Comparison of ENCODE assay signal across 1 cellular context in the genomic region with DNA sequence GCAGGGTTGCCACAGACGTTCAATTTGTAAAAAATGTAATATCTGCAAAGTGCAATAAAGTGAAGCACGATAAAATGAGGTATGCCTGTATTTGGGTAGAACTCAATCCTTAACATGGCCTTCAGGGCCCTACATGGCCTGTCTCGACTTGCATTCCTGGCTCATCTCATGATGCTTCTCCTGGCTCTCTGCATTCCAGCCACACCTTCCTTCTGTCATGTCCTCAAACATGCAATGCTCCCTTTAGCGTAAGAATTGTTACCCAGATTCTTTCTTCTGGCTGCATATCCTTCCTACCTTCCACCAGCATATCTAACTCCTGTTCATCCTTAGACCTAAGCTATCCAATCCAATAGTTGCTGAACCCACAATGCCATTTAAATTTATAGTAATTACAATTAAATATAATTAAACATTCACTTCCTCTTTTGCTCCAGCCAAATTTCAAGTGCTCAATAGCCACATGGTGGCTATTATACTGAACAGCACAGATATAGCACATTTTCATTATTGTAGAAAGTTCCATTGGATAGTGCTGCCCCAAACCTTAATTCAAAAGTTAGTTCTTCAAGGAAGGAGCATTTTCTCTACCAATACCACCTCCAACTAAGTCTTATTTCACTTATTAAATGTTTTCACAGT.
TF ChIP-seq lines count a peak whose summit lies in the region.

No MANE protein-coding gene starts in this region.

TF ChIP-seq in GM23338, 12 proteins besides CTCF, POLR2A, EP300 and RAD21:
- TF ChIP-seq, protein P1, sequence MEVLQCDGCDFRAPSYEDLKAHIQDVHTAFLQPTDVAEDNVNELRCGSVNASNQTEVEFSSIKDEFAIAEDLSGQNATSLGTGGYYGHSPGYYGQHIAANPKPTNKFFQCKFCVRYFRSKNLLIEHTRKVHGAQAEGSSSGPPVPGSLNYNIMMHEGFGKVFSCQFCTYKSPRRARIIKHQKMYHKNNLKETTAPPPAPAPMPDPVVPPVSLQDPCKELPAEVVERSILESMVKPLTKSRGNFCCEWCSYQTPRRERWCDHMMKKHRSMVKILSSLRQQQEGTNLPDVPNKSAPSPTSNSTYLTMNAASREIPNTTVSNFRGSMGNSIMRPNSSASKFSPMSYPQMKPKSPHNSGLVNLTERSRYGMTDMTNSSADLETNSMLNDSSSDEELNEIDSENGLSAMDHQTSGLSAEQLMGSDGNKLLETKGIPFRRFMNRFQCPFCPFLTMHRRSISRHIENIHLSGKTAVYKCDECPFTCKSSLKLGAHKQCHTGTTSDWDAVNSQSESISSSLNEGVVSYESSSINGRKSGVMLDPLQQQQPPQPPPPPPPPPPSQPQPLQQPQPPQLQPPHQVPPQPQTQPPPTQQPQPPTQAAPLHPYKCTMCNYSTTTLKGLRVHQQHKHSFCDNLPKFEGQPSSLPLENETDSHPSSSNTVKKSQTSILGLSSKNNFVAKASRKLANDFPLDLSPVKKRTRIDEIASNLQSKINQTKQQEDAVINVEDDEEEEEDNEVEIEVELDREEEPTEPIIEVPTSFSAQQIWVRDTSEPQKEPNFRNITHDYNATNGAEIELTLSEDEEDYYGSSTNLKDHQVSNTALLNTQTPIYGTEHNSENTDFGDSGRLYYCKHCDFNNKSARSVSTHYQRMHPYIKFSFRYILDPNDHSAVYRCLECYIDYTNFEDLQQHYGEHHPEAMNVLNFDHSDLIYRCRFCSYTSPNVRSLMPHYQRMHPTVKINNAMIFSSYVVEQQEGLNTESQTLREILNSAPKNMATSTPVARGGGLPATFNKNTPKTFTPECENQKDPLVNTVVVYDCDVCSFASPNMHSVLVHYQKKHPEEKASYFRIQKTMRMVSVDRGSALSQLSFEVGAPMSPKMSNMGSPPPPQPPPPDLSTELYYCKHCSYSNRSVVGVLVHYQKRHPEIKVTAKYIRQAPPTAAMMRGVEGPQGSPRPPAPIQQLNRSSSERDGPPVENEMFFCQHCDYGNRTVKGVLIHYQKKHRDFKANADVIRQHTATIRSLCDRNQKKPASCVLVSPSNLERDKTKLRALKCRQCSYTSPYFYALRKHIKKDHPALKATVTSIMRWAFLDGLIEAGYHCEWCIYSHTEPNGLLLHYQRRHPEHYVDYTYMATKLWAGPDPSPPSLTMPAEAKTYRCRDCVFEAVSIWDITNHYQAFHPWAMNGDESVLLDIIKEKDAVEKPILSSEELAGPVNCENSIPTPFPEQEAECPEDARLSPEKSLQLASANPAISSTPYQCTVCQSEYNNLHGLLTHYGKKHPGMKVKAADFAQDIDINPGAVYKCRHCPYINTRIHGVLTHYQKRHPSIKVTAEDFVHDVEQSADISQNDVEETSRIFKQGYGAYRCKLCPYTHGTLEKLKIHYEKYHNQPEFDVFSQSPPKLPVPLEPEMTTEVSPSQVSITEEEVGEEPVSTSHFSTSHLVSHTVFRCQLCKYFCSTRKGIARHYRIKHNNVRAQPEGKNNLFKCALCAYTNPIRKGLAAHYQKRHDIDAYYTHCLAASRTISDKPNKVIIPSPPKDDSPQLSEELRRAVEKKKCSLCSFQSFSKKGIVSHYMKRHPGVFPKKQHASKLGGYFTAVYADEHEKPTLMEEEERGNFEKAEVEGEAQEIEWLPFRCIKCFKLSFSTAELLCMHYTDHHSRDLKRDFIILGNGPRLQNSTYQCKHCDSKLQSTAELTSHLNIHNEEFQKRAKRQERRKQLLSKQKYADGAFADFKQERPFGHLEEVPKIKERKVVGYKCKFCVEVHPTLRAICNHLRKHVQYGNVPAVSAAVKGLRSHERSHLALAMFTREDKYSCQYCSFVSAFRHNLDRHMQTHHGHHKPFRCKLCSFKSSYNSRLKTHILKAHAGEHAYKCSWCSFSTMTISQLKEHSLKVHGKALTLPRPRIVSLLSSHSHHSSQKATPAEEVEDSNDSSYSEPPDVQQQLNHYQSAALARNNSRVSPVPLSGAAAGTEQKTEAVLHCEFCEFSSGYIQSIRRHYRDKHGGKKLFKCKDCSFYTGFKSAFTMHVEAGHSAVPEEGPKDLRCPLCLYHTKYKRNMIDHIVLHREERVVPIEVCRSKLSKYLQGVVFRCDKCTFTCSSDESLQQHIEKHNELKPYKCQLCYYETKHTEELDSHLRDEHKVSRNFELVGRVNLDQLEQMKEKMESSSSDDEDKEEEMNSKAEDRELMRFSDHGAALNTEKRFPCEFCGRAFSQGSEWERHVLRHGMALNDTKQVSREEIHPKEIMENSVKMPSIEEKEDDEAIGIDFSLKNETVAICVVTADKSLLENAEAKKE (CRISPR knock-in tag; IDR thresholded peaks at IDR 0.05), result 0 out of 2 replicates have a peak, but pooled peaks have one; percentile 21
- TF ChIP-seq JUNB (IDR thresholded peaks at IDR 0.05; ENCODE audit: unreplicated experiment), result no peak
- no peak for TF ChIP-seq POLR2AphosphoS5 (IDR thresholded peaks at IDR 0.05; ENCODE audit: low read depth)
- no peak for TF ChIP-seq CREB1 (CRISPR knock-in tag; IDR thresholded peaks at IDR 0.05; ENCODE audit: low read depth)
- no peak for TF ChIP-seq EZH2 (IDR thresholded peaks at IDR 0.05; ENCODE audit: low read depth, unreplicated experiment)
- TF ChIP-seq, protein P2, sequence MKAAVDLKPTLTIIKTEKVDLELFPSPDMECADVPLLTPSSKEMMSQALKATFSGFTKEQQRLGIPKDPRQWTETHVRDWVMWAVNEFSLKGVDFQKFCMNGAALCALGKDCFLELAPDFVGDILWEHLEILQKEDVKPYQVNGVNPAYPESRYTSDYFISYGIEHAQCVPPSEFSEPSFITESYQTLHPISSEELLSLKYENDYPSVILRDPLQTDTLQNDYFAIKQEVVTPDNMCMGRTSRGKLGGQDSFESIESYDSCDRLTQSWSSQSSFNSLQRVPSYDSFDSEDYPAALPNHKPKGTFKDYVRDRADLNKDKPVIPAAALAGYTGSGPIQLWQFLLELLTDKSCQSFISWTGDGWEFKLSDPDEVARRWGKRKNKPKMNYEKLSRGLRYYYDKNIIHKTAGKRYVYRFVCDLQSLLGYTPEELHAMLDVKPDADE (IDR thresholded peaks at IDR 0.05), result no peak
- TF ChIP-seq NANOG (IDR thresholded peaks at IDR 0.05; ENCODE audit: borderline replicate concordance), result no peak
- TF ChIP-seq STAT1 (IDR thresholded peaks at IDR 0.05; ENCODE audit: unreplicated experiment), result no peak
